22 cellular contexts compared by ENCODE assay signal in the genomic region with DNA sequence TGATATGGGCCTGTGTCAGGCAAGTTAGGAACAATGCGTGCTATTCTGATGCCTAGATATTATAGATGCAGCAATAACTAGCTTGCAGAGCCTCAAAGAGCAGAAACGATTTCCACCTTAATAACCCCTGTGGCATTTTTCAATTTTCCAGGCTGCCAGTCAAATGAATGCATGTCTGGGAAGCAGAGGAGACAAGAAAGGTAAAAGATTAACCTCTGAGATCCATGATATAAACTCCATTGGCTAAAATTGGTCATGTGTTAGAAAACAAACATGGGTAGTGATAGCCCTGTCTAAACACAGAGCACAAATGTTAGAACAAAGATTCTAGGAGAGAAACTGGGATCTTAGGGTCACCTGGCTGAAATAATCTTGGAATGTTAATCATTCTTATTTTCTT.
"Had no signal": no experiment of that assay in that cellular context is flagged by ENCODE, and none has a peak within 500 bp of the region (broad histone marks: within the 10 kb centered on the region; RNA-seq: fewer than 3 reads in every experiment).

No MANE protein-coding gene starts in this region.

- H3K4me3 Mint-ChIP-seq: activated CD4-positive, alpha-beta T cell treated with anti-CD3 and anti-CD28 coated beads, Interleukin-2, amount 10 ng/mL, durations not matched to agents 24 days and 14 days; activated CD8-positive, alpha-beta T cell treated with anti-CD3 and anti-CD28 coated beads for 36 hours; activated naive CD8-positive, alpha-beta T cell treated with anti-CD3 and anti-CD28 coated beads for 36 hours; activated T-helper 17 cell treated with anti-CD3 and anti-CD28 coated beads, Interleukin-2, amount 50 U/mL, for 72 hours; memory B cell; naive B cell; T-helper 2 cell treated with Interferon-gamma antibody and Interleukin-4, amounts not matched to agents 5 μg/mL and 100 μg/mL, for 36 hours had no signal

- H3K9me3 ChIP-seq: mucosa of descending colon, thyroid gland had no signal

- FAIRE-seq: keratinocyte had no signal

- H3K9ac ChIP-seq: parathyroid adenoma had no signal

- H3K27me3 ChIP-seq: cardiac muscle cell, foreskin keratinocyte, thyroid gland had no signal

- H3K4me1 ChIP-seq: foreskin keratinocyte, parathyroid adenoma, thyroid gland had no signal

- H3K4me1 Mint-ChIP-seq: activated CD4-positive, alpha-beta T cell treated with anti-CD3 and anti-CD28 coated beads, Interleukin-2, amount 10 ng/mL, durations not matched to agents 24 days and 14 days; activated T-helper 17 cell treated with anti-CD3 and anti-CD28 coated beads, Interleukin-2, amount 50 U/mL, for 72 hours; memory B cell; naive B cell had no signal

- H3K4me3 ChIP-seq: cardiac muscle cell, mucosa of descending colon, thyroid gland had no signal

- H3K27ac ChIP-seq: cardiac muscle cell, foreskin keratinocyte, parathyroid adenoma, thyroid gland had no signal

- H3K27ac Mint-ChIP-seq: activated CD4-positive, alpha-beta T cell treated with anti-CD3 and anti-CD28 coated beads, Interleukin-2, amount 10 ng/mL, durations not matched to agents 24 days and 14 days; activated CD8-positive, alpha-beta T cell treated with anti-CD3 and anti-CD28 coated beads for 36 hours; activated naive CD8-positive, alpha-beta T cell treated with anti-CD3 and anti-CD28 coated beads for 36 hours; activated T-helper 17 cell treated with anti-CD3 and anti-CD28 coated beads, Interleukin-2, amount 50 U/mL, for 72 hours; memory B cell; naive B cell; T-helper 2 cell treated with Interferon-gamma antibody and Interleukin-4, amounts not matched to agents 5 μg/mL and 100 μg/mL, for 36 hours had no signal

- H3K36me3 ChIP-seq: cardiac muscle cell, thyroid gland had no signal

- DNase-seq: activated CD4-positive, alpha-beta T cell treated with anti-CD3 and anti-CD28 coated beads, Interleukin-2, amount 10 ng/mL, durations not matched to agents 24 days and 14 days; activated CD4-positive, CD25-positive, alpha-beta regulatory T cell; activated CD8-positive, alpha-beta T cell treated with anti-CD3 and anti-CD28 coated beads for 36 hours; activated naive CD4-positive, alpha-beta T cell; activated naive CD8-positive, alpha-beta T cell treated with anti-CD3 and anti-CD28 coated beads for 36 hours; activated T-cell treated with anti-CD3 and anti-CD28 coated beads, Interleukin-2, amount 50 U/mL, for 1 hour; amniotic stem cell; foreskin keratinocyte; hippocampal formation; left ventricle myocardium superior; mucosa of descending colon; naive B cell; retina; stimulated activated CD4-positive, alpha-beta T cell treated with anti-CD3 and anti-CD28 coated beads, Interleukin-1b, Interleukin-23, amount 100 ng/mL, for 48 hours; stimulated activated naive CD4-positive, alpha-beta T cell treated with Interleukin-2 at 50 U/mL for 16 hours; thyroid gland had no signal

- H3K9me3 Mint-ChIP-seq: activated CD4-positive, alpha-beta T cell treated with anti-CD3 and anti-CD28 coated beads, Interleukin-2, amount 10 ng/mL, durations not matched to agents 24 days and 14 days; activated CD8-positive, alpha-beta T cell treated with anti-CD3 and anti-CD28 coated beads for 36 hours; activated naive CD8-positive, alpha-beta T cell treated with anti-CD3 and anti-CD28 coated beads for 36 hours; activated T-helper 17 cell treated with anti-CD3 and anti-CD28 coated beads, Interleukin-2, amount 50 U/mL, for 72 hours; memory B cell; T-helper 2 cell treated with Interferon-gamma antibody and Interleukin-4, amounts not matched to agents 5 μg/mL and 100 μg/mL, for 36 hours had no signal

- H3K27me3 Mint-ChIP-seq: activated CD4-positive, alpha-beta T cell treated with anti-CD3 and anti-CD28 coated beads, Interleukin-2, amount 10 ng/mL, durations not matched to agents 24 days and 14 days; activated CD8-positive, alpha-beta T cell treated with anti-CD3 and anti-CD28 coated beads for 36 hours; activated T-helper 17 cell treated with anti-CD3 and anti-CD28 coated beads, Interleukin-2, amount 50 U/mL, for 72 hours; memory B cell had no signal

- ATAC-seq: activated CD8-positive, alpha-beta T cell treated with anti-CD3 and anti-CD28 coated beads for 36 hours; activated T-helper 17 cell treated with anti-CD3 and anti-CD28 coated beads, Interleukin-2, amount 50 U/mL, for 72 hours; foreskin keratinocyte; left ventricle myocardium superior; mucosa of descending colon had no signal

- H3K36me3 Mint-ChIP-seq: activated naive CD8-positive, alpha-beta T cell treated with anti-CD3 and anti-CD28 coated beads for 36 hours; memory B cell; naive B cell had no signal

- H2AFZ ChIP-seq: parathyroid adenoma had no signal

- H3K79me2 ChIP-seq: parathyroid adenoma had no signal
